ENCODE assay signal across 2 cellular contexts in the genomic region with DNA sequence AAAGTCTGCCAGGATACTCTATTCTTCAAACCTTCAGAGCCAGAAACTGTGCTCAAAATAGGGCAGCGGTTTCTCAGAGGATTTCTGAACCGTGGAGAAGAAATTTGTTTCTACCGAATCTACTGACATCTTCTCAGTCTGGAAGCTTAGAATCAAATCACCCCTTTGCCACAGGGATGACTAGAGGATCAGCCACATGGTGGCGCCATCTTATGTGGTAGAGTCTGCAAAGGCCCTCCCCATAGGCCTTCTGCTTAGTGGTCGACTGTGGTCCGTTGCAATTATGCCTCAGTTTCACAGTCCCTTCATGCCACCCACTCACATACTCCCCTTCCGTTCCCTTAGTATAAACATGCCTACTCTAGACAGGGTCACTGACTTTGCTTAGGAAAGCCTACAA.
TF ChIP-seq lines count a peak whose summit lies in the region.

No MANE protein-coding gene starts in this region.

TF ChIP-seq in SK-N-SH, 30 proteins besides CTCF, POLR2A, EP300 and RAD21 (continued from another document):
- TF ChIP-seq, protein P1, sequence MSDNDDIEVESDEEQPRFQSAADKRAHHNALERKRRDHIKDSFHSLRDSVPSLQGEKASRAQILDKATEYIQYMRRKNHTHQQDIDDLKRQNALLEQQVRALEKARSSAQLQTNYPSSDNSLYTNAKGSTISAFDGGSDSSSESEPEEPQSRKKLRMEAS (IDR thresholded peaks at IDR 0.05; ENCODE audit: low read depth) = no peak
- TF ChIP-seq CHD2 (IDR thresholded peaks at IDR 0.05; ENCODE audit: low read length, partially characterized antibody) (no peak), RFX5 (IDR thresholded peaks at IDR 0.05; ENCODE audit: low read length) (no peak), FOSL2 (IDR thresholded peaks at IDR 0.05; ENCODE audit: borderline replicate concordance, low read depth) (no peak), ELF1 (IDR thresholded peaks at IDR 0.05) (no peak), TCF12 (IDR thresholded peaks at IDR 0.05) (no peak), FOXJ3 (CRISPR knock-in tag; IDR thresholded peaks at IDR 0.05) (no peak), JUND (IDR thresholded peaks at IDR 0.05) (no peak)
- TF ChIP-seq, protein P2, sequence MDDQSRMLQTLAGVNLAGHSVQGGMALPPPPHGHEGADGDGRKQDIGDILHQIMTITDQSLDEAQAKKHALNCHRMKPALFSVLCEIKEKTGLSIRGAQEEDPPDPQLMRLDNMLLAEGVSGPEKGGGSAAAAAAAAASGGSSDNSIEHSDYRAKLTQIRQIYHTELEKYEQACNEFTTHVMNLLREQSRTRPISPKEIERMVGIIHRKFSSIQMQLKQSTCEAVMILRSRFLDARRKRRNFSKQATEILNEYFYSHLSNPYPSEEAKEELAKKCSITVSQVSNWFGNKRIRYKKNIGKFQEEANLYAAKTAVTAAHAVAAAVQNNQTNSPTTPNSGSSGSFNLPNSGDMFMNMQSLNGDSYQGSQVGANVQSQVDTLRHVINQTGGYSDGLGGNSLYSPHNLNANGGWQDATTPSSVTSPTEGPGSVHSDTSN (IDR thresholded peaks at IDR 0.05) = no peak
- TF ChIP-seq, protein P3, sequence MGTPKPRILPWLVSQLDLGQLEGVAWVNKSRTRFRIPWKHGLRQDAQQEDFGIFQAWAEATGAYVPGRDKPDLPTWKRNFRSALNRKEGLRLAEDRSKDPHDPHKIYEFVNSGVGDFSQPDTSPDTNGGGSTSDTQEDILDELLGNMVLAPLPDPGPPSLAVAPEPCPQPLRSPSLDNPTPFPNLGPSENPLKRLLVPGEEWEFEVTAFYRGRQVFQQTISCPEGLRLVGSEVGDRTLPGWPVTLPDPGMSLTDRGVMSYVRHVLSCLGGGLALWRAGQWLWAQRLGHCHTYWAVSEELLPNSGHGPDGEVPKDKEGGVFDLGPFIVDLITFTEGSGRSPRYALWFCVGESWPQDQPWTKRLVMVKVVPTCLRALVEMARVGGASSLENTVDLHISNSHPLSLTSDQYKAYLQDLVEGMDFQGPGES (IDR thresholded peaks at IDR 0.05; ENCODE audit: low read depth, low read length) = no peak

TF ChIP-seq in SK-N-SH treated with all-trans-retinoic acid at 6 μM for 48 hours, 23 proteins besides CTCF, POLR2A, EP300 and RAD21:
- TF ChIP-seq, protein P4, sequence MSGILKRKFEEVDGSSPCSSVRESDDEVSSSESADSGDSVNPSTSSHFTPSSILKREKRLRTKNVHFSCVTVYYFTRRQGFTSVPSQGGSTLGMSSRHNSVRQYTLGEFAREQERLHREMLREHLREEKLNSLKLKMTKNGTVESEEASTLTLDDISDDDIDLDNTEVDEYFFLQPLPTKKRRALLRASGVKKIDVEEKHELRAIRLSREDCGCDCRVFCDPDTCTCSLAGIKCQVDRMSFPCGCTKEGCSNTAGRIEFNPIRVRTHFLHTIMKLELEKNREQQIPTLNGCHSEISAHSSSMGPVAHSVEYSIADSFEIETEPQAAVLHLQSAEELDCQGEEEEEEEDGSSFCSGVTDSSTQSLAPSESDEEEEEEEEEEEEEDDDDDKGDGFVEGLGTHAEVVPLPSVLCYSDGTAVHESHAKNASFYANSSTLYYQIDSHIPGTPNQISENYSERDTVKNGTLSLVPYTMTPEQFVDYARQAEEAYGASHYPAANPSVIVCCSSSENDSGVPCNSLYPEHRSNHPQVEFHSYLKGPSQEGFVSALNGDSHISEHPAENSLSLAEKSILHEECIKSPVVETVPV (CRISPR knock-in tag; IDR thresholded peaks at IDR 0.05) = no peak
- TF ChIP-seq ZNF8 (CRISPR knock-in tag; IDR thresholded peaks at IDR 0.05) (no peak), ESRRG (CRISPR knock-in tag; IDR thresholded peaks at IDR 0.05) (no peak), CSDC2 (CRISPR knock-in tag; IDR thresholded peaks at IDR 0.05) (no peak), ZNF565 (CRISPR knock-in tag; conservative IDR thresholded peaks at IDR 0.05; ENCODE audit: low read depth) (no peak), RARB (CRISPR knock-in tag; IDR thresholded peaks at IDR 0.05) (no peak), ZFP3 (CRISPR knock-in tag; IDR thresholded peaks at IDR 0.05) (no peak), GLIS3 (CRISPR knock-in tag; IDR thresholded peaks at IDR 0.05) (no peak)
- TF ChIP-seq, protein P5, sequence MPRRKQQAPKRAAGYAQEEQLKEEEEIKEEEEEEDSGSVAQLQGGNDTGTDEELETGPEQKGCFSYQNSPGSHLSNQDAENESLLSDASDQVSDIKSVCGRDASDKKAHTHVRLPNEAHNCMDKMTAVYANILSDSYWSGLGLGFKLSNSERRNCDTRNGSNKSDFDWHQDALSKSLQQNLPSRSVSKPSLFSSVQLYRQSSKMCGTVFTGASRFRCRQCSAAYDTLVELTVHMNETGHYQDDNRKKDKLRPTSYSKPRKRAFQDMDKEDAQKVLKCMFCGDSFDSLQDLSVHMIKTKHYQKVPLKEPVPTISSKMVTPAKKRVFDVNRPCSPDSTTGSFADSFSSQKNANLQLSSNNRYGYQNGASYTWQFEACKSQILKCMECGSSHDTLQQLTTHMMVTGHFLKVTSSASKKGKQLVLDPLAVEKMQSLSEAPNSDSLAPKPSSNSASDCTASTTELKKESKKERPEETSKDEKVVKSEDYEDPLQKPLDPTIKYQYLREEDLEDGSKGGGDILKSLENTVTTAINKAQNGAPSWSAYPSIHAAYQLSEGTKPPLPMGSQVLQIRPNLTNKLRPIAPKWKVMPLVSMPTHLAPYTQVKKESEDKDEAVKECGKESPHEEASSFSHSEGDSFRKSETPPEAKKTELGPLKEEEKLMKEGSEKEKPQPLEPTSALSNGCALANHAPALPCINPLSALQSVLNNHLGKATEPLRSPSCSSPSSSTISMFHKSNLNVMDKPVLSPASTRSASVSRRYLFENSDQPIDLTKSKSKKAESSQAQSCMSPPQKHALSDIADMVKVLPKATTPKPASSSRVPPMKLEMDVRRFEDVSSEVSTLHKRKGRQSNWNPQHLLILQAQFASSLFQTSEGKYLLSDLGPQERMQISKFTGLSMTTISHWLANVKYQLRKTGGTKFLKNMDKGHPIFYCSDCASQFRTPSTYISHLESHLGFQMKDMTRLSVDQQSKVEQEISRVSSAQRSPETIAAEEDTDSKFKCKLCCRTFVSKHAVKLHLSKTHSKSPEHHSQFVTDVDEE (CRISPR knock-in tag; IDR thresholded peaks at IDR 0.05) = no peak
- TF ChIP-seq, protein P6, sequence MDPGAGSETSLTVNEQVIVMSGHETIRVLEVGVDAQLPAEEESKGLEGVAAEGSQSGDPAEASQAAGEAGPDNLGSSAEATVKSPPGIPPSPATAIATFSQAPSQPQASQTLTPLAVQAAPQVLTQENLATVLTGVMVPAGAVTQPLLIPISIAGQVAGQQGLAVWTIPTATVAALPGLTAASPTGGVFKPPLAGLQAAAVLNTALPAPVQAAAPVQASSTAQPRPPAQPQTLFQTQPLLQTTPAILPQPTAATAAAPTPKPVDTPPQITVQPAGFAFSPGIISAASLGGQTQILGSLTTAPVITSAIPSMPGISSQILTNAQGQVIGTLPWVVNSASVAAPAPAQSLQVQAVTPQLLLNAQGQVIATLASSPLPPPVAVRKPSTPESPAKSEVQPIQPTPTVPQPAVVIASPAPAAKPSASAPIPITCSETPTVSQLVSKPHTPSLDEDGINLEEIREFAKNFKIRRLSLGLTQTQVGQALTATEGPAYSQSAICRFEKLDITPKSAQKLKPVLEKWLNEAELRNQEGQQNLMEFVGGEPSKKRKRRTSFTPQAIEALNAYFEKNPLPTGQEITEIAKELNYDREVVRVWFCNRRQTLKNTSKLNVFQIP (CRISPR knock-in tag; IDR thresholded peaks at IDR 0.05; ENCODE audit: borderline replicate concordance, low read depth) = no peak
TF ChIP-seq in SK-N-SH treated with all-trans-retinoic acid at 6 μM for 48 hours: peak in this region for 0.
